Comparison of ENCODE assay signal across 21 cellular contexts in the genomic region with DNA sequence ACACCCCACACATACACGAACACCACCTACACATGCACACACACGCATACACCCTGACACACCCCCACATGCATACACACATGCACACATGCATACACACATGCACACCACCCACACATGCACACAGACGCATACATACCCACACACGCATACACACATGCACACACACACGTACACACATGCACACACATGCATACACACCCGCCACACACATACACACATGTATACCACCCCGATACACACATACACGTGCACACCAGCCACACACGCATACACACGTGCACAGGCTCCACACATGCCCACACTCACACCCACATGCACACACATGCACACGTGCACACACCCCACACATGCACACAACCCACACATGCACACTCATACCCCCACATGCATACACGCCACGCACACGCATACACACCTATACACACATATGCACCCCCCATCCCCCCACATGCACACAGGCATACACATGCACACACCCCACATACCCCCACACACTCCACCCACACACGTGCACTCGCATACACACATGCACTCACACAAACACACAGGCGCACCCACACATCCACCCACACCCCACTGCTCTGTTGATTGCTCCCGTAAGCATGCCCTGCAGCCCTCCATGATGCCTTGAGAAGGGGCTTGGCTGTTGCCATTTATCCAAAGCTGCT.
A peak's percentile ranks its signal among the peaks of the same experiment; 100 is the strongest.
DNase-seq lines count a peak whose midpoint lies in the region; ATAC-seq, FAIRE-seq and TF ChIP-seq lines count a peak whose summit lies in the region.
"Had no signal": no experiment of that assay in that cellular context is flagged by ENCODE, and none has a peak within 500 bp of the region (broad histone marks: within the 10 kb centered on the region; RNA-seq: fewer than 3 reads in every experiment).

No MANE protein-coding gene starts in this region.

- FAIRE-seq in HepG2 (lab: Jason Lieb, UNC): no peak
- FAIRE-seq: A204.1, D721Med, K562, RCC 7860 had no signal

- no peak for TF ChIP-seq RAD21 in HepG2 (CRISPR knock-in tag; IDR thresholded peaks at IDR 0.05)

- in situ Hi-C loops in HepG2 (cut with HindIII; ENCODE audit: extremely low pct_ligation_motif_present, low pct_unique_long_range_greater_than_20kb): no loop called here

- DNase-seq in HepG2 (ENCODE audit: low spot score): no peak
- no peak for DNase-seq in right lobe of liver
- DNase-seq in HFFc6: no peak
- DNase-seq in endothelial cell (ENCODE audit: low spot score): no peak
- DNase-seq in stimulated activated effector memory CD8-positive, alpha-beta T cell treated with anti-CD3 and anti-CD28 coated beads, Interleukin-12 subunit alpha, Interleukin-12 subunit beta, amount 100 ng/mL, for 72 hours (ENCODE audit: low spot score in 2 of 2): no peak
- no peak for DNase-seq in tibial artery
- DNase-seq in MV-4-11 (lab: John Stamatoyannopoulos, UW): no peak
- DNase-seq: NCI-H1105 treated with DMSO at 0.1 percent for 48 hours; NCI-H1694 treated with DMSO at 0.1 percent for 48 hours; NCI-H510A; NCI-H748 treated with DMSO at 0.1 percent for 48 hours; NK-92 treated with Interleukin-12 subunit alpha and Interleukin-12 subunit beta, amount 100 ng/mL, for 24 hours; Right ventricle myocardium superior had no signal

- no peaks in the 10 kb centered on the region for H3K79me2 ChIP-seq in HepG2 (ENCODE audit: insufficient read depth, low read length)

- H3K4me3 ChIP-seq in HepG2 (replicated peaks in 1 of 3; ENCODE audit: insufficient read depth in 1 of 3, low read depth in 2 of 3, low read length in 3 of 3) (no peak overlapping the region), right lobe of liver (no peak overlapping the region), tibial artery (no peak overlapping the region)
- H3K4me3 ChIP-seq: K562, SK-N-MC had no signal

- TF ChIP-seq POLR2A in HepG2 (IDR thresholded peaks at IDR 0.05; ENCODE audit: insufficient read depth in 1 of 2, low read depth in 2 of 2, low read length in 2 of 2): no peak
- no peak for TF ChIP-seq POLR2A in right lobe of liver (IDR thresholded peaks at IDR 0.05)

- H3K27me3 Mint-ChIP-seq in HFFc6 (ENCODE audit: insufficient read depth): peaks cover 58% of the 10 kb centered on the region
- H3K27me3 Mint-ChIP-seq in endothelial cell (ENCODE audit: unreplicated experiment): peaks cover 3% of the 10 kb centered on the region

- H4K20me1 ChIP-seq in HepG2 (ENCODE audit: insufficient read depth, low read length): no peaks in the 10 kb centered on the region

- no peak for TF ChIP-seq CTCF in HepG2 (CRISPR knock-in tag; IDR thresholded peaks at IDR 0.05)
- TF ChIP-seq CTCF in right lobe of liver (IDR thresholded peaks at IDR 0.05): no peak
- TF ChIP-seq CTCF in HFFc6 (IDR thresholded peaks at IDR 0.05): no peak
- TF ChIP-seq CTCF in endothelial cell (IDR thresholded peaks at IDR 0.05; ENCODE audit: unreplicated experiment): no peak
- no peak for TF ChIP-seq CTCF in tibial artery (IDR thresholded peaks at IDR 0.05)

- H3K27ac ChIP-seq in HepG2 (ENCODE audit: extremely low read length, insufficient read depth, low read length) (no peak overlapping the region), right lobe of liver (no peak overlapping the region), tibial artery (no peak overlapping the region)
- H3K27ac ChIP-seq: SK-N-MC had no signal

- H3K27ac Mint-ChIP-seq in HFFc6 (peak overlapping the region; percentile 66), endothelial cell (ENCODE audit: unreplicated experiment) (peak overlapping the region; percentile 66)
- H3K27ac Mint-ChIP-seq in stimulated activated effector memory CD8-positive, alpha-beta T cell treated with anti-CD3 and anti-CD28 coated beads, Interleukin-12 subunit alpha, Interleukin-12 subunit beta, amount 100 ng/mL, for 72 hours: peak overlapping the region; percentile 35
- H3K27ac Mint-ChIP-seq: CD8-positive, alpha-beta T cell had no signal

- BruUV-seq in HepG2 (replicated peaks; lab: Mats Ljungman, UMichigan): no TSS peak

- ATAC-seq in HepG2: no peak
- ATAC-seq in right lobe of liver: no peak
- no peak for ATAC-seq in stimulated activated effector memory CD8-positive, alpha-beta T cell treated with anti-CD3 and anti-CD28 coated beads, Interleukin-12 subunit alpha, Interleukin-12 subunit beta, amount 100 ng/mL, for 72 hours
- no peak for ATAC-seq in GM18909 (IDR thresholded peaks at IDR 0.05; ENCODE audit: poor library complexity, unreplicated experiment)
- ATAC-seq: CD8-positive, alpha-beta T cell; HCT116; K562 had no signal

- H3K9me3 ChIP-seq in HepG2 (ENCODE audit: low read length): no peaks in the 10 kb centered on the region
- no peaks in the 10 kb centered on the region for H3K9me3 ChIP-seq in right lobe of liver
- H3K9me3 ChIP-seq in tibial artery: no peaks in the 10 kb centered on the region

- H3K4me3 Mint-ChIP-seq in HFFc6 (peak overlapping the region; percentile 11; the same call in 1 of the 2 replicates), endothelial cell (ENCODE audit: unreplicated experiment) (no peak overlapping the region)
- no peak overlapping the region for H3K4me3 Mint-ChIP-seq in stimulated activated effector memory CD8-positive, alpha-beta T cell treated with anti-CD3 and anti-CD28 coated beads, Interleukin-12 subunit alpha, Interleukin-12 subunit beta, amount 100 ng/mL, for 72 hours
- H3K4me3 Mint-ChIP-seq: CD8-positive, alpha-beta T cell had no signal

- TF ChIP-seq EP300 in HepG2 (IDR thresholded peaks at IDR 0.05; ENCODE audit: low read depth in 2 of 2, low read length in 2 of 2) (no peak), HepG2 (CRISPR knock-in tag; IDR thresholded peaks at IDR 0.05; ENCODE audit: borderline replicate concordance) (no peak)

- no peak overlapping the region for H3K9ac ChIP-seq in HepG2 (ENCODE audit: insufficient read depth, low read depth, low read length)

- no peak overlapping the region for H2AFZ ChIP-seq in HepG2 (ENCODE audit: low read length)

- WGBS in HepG2 (ENCODE audit: low lambda C conversion rate): 47% methylated on average over 18 of the region's 18 CpGs
- WGBS in right lobe of liver (ENCODE audit: insufficient coverage, low coverage, low lambda C conversion rate, missing lambda C conversion rate): 84% methylated on average over 17 of the region's 18 CpGs

- peaks cover 45% of the 10 kb centered on the region for H3K36me3 Mint-ChIP-seq in HFFc6 (ENCODE audit: low read depth)
- H3K36me3 Mint-ChIP-seq in endothelial cell (ENCODE audit: low read depth, unreplicated experiment): peaks cover 6% of the 10 kb centered on the region
- peaks cover 7% of the 10 kb centered on the region for H3K36me3 Mint-ChIP-seq in stimulated activated effector memory CD8-positive, alpha-beta T cell treated with anti-CD3 and anti-CD28 coated beads, Interleukin-12 subunit alpha, Interleukin-12 subunit beta, amount 100 ng/mL, for 72 hours
- H3K36me3 Mint-ChIP-seq: CD8-positive, alpha-beta T cell had no signal

- H3K27me3 ChIP-seq in HepG2 (ENCODE audit: control insufficient read depth in 1 of 2, insufficient read depth in 2 of 2, low read length in 2 of 2): peaks cover 10 to 43% of the 10 kb centered on the region in 2 experiments; a peak in 4 of 5 replicates
- no peaks in the 10 kb centered on the region for H3K27me3 ChIP-seq in right lobe of liver
- H3K27me3 ChIP-seq in tibial artery: no peaks in the 10 kb centered on the region

- POLR2A ChIA-PET in HepG2 (lab: Yijun Ruan, JAX): no interaction called here

- H3K4me1 ChIP-seq in HepG2 (ENCODE audit: insufficient read depth, low read length) (no peaks in the 10 kb centered on the region), right lobe of liver (no peaks in the 10 kb centered on the region), tibial artery (no peaks in the 10 kb centered on the region)

- H3K36me3 ChIP-seq in HepG2 (replicated peaks in 1 of 2; ENCODE audit: control insufficient read depth in 1 of 2, insufficient read depth in 2 of 2, low read length in 2 of 2) (no peaks in the 10 kb centered on the region), right lobe of liver (no peaks in the 10 kb centered on the region), tibial artery (peaks cover 25 to 76% (median 75%) of the 10 kb centered on the region in 3 donors)

- CTCF ChIA-PET in HepG2 (lab: Yijun Ruan, JAX; ENCODE audit: low intra/inter-chr PET ratio, low total read pairs): no interaction called here

- H3K4me1 Mint-ChIP-seq in HFFc6 (ENCODE audit: low read depth): no peaks in the 10 kb centered on the region
- peaks cover 2% of the 10 kb centered on the region for H3K4me1 Mint-ChIP-seq in endothelial cell (ENCODE audit: unreplicated experiment)
- H3K4me1 Mint-ChIP-seq in stimulated activated effector memory CD8-positive, alpha-beta T cell treated with anti-CD3 and anti-CD28 coated beads, Interleukin-12 subunit alpha, Interleukin-12 subunit beta, amount 100 ng/mL, for 72 hours: no peaks in the 10 kb centered on the region

- peaks cover 30% of the 10 kb centered on the region for H3K9me3 Mint-ChIP-seq in HFFc6
- peaks cover 4% of the 10 kb centered on the region for H3K9me3 Mint-ChIP-seq in endothelial cell (ENCODE audit: unreplicated experiment)
- H3K9me3 Mint-ChIP-seq in stimulated activated effector memory CD8-positive, alpha-beta T cell treated with anti-CD3 and anti-CD28 coated beads, Interleukin-12 subunit alpha, Interleukin-12 subunit beta, amount 100 ng/mL, for 72 hours: no peaks in the 10 kb centered on the region
- H3K9me3 Mint-ChIP-seq: CD8-positive, alpha-beta T cell had no signal

- no peak overlapping the region for H3K4me2 ChIP-seq in HepG2 (ENCODE audit: low read depth, low read length)

- intact Hi-C loops in HepG2 (cut with micrococcal nuclease; ENCODE audit: unreplicated experiment) (no loop called here), right lobe of liver (cut with DNase I) (no loop called here), tibial artery (cut with DNase I; ENCODE audit: low total_unique reads) (no loop called here)

TF ChIP-seq in HepG2, 621 proteins besides CTCF, POLR2A, EP300 and RAD21:
- TF ChIP-seq CCDC6 (CRISPR knock-in tag; IDR thresholded peaks at IDR 0.05): no peak
- TF ChIP-seq, protein P1, sequence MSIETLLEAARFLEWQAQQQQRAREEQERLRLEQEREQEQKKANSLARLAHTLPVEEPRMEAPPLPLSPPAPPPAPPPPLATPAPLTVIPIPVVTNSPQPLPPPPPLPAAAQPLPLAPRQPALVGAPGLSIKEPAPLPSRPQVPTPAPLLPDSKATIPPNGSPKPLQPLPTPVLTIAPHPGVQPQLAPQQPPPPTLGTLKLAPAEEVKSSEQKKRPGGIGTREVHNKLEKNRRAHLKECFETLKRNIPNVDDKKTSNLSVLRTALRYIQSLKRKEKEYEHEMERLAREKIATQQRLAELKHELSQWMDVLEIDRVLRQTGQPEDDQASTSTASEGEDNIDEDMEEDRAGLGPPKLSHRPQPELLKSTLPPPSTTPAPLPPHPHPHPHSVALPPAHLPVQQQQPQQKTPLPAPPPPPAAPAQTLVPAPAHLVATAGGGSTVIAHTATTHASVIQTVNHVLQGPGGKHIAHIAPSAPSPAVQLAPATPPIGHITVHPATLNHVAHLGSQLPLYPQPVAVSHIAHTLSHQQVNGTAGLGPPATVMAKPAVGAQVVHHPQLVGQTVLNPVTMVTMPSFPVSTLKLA (IDR thresholded peaks at IDR 0.05): peak; percentile 98
